30 cellular contexts compared by ENCODE assay signal in the genomic region with DNA sequence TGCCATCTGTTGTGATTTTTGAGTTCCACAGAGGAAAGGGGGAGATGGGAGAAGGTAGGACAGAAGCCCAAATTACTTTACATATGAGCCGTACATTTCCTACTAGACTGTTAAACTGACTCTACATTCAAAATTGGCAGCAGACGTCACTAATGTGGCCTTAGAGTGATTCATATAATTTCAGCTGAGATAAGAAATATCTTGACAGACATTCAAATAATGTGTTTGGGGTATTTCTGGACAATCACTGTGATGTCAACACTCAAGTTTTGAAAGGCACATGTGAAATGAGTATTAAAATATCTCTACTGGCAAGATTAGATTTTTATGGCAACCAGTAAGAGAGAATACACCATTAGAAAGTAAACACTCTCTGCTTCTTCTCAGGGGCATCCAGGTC.
"Had no signal": no experiment of that assay in that cellular context is flagged by ENCODE, and none has a peak within 500 bp of the region (broad histone marks: within the 10 kb centered on the region; RNA-seq: fewer than 3 reads in every experiment).

No MANE protein-coding gene starts in this region.

- H3K4me3 ChIP-seq: colonic mucosa, esophagus squamous epithelium, lower lobe of right lung, mucosa of descending colon, transverse colon, vagina had no signal

- H2AFZ ChIP-seq: parathyroid adenoma had no signal

- H3K4me1 Mint-ChIP-seq: activated CD4-positive, alpha-beta T cell treated with anti-CD3 and anti-CD28 coated beads, Interleukin-2, amount 10 ng/mL, durations not matched to agents 7 days and 5 days; activated CD8-positive, alpha-beta memory T cell treated with anti-CD3 and anti-CD28 coated beads, Interleukin-2, amount 10 ng/mL, durations not matched to agents 7 days and 5 days; activated naive CD8-positive, alpha-beta T cell treated with anti-CD3 and anti-CD28 coated beads, Interleukin-2, amount 50 U/mL, for 24 hours; brain; central memory CD8-positive, alpha-beta T cell; nephron progenitor cell; stimulated activated memory B cell treated with anti-CD40 and anti-IgM and Interleukin-4, amounts not matched to agents 10 μg/mL and 1 μg/mL and 100 μg/mL, for 72 hours had no signal

- ATAC-seq: activated CD8-positive, alpha-beta memory T cell treated with anti-CD3 and anti-CD28 coated beads, Interleukin-2, amount 10 ng/mL, durations not matched to agents 7 days and 5 days; activated CD8-positive, alpha-beta T cell treated with anti-CD3 and anti-CD28 coated beads for 36 hours; activated naive CD8-positive, alpha-beta T cell treated with anti-CD3 and anti-CD28 coated beads, Interleukin-2, amount 50 U/mL, for 24 hours; lower lobe of right lung; mucosa of descending colon; sciatic nerve; stimulated activated memory B cell treated with anti-CD40 and anti-IgM and Interleukin-4, amounts not matched to agents 10 μg/mL and 1 μg/mL and 100 μg/mL, for 72 hours had no signal

- H3K9ac ChIP-seq: parathyroid adenoma had no signal

- H3K9me3 Mint-ChIP-seq: central memory CD8-positive, alpha-beta T cell had no signal

- H3K4me3 Mint-ChIP-seq: activated CD4-positive, alpha-beta T cell treated with anti-CD3 and anti-CD28 coated beads, Interleukin-2, amount 10 ng/mL, durations not matched to agents 7 days and 5 days; activated CD8-positive, alpha-beta memory T cell treated with anti-CD3 and anti-CD28 coated beads, Interleukin-2, amount 10 ng/mL, durations not matched to agents 7 days and 5 days; activated CD8-positive, alpha-beta T cell treated with anti-CD3 and anti-CD28 coated beads for 36 hours; activated naive CD8-positive, alpha-beta T cell treated with anti-CD3 and anti-CD28 coated beads, Interleukin-2, amount 50 U/mL, for 24 hours; brain; central memory CD8-positive, alpha-beta T cell; nephron progenitor cell; stimulated activated memory B cell treated with anti-CD40 and anti-IgM and Interleukin-4, amounts not matched to agents 10 μg/mL and 1 μg/mL and 100 μg/mL, for 72 hours had no signal

- H3K36me3 Mint-ChIP-seq: activated CD8-positive, alpha-beta memory T cell treated with anti-CD3 and anti-CD28 coated beads, Interleukin-2, amount 10 ng/mL, durations not matched to agents 7 days and 5 days had no signal

- H3K27ac Mint-ChIP-seq: activated CD4-positive, alpha-beta T cell treated with anti-CD3 and anti-CD28 coated beads, Interleukin-2, amount 10 ng/mL, durations not matched to agents 7 days and 5 days; activated CD8-positive, alpha-beta memory T cell treated with anti-CD3 and anti-CD28 coated beads, Interleukin-2, amount 10 ng/mL, durations not matched to agents 7 days and 5 days; activated CD8-positive, alpha-beta T cell treated with anti-CD3 and anti-CD28 coated beads for 36 hours; activated naive CD8-positive, alpha-beta T cell treated with anti-CD3 and anti-CD28 coated beads, Interleukin-2, amount 50 U/mL, for 24 hours; brain; nephron progenitor cell; stimulated activated memory B cell treated with anti-CD40 and anti-IgM and Interleukin-4, amounts not matched to agents 10 μg/mL and 1 μg/mL and 100 μg/mL, for 72 hours had no signal

- H3K27me3 Mint-ChIP-seq: activated CD4-positive, alpha-beta T cell treated with anti-CD3 and anti-CD28 coated beads, Interleukin-2, amount 10 ng/mL, durations not matched to agents 7 days and 5 days; brain; stimulated activated memory B cell treated with anti-CD40 and anti-IgM and Interleukin-4, amounts not matched to agents 10 μg/mL and 1 μg/mL and 100 μg/mL, for 72 hours had no signal

- H3K27ac ChIP-seq: colonic mucosa, esophagus squamous epithelium, lower lobe of right lung, parathyroid adenoma, transverse colon, vagina, WERI-Rb-1 had no signal

- H3K36me3 ChIP-seq: colonic mucosa, esophagus squamous epithelium, transverse colon, vagina, WERI-Rb-1 had no signal

- H3K4me1 ChIP-seq: colonic mucosa, lower lobe of right lung, parathyroid adenoma, transverse colon, vagina had no signal

- FAIRE-seq: islet of Langerhans, small intestine, TTC549 had no signal

- DNase-seq: activated CD4-positive, alpha-beta T cell treated with anti-CD3 and anti-CD28 coated beads, Interleukin-2, amount 10 ng/mL, durations not matched to agents 7 days and 5 days; activated CD4-positive, CD25-positive, alpha-beta regulatory T cell treated with anti-CD3 and anti-CD28 coated beads, Interleukin-2, amount 50 U/mL, for 72 hours; activated CD8-positive, alpha-beta memory T cell treated with anti-CD3 and anti-CD28 coated beads, Interleukin-2, amount 10 ng/mL, durations not matched to agents 7 days and 5 days; activated CD8-positive, alpha-beta T cell treated with anti-CD3 and anti-CD28 coated beads for 36 hours; activated effector memory CD4-positive, alpha-beta T cell treated with anti-CD3 and anti-CD28 coated beads, Interleukin-2, amount 50 U/mL, for 16 hours; activated naive CD4-positive, alpha-beta T cell treated with anti-CD3 and anti-CD28 coated beads, Interleukin-2, amount 50 U/mL, for 16 hours; activated naive CD8-positive, alpha-beta T cell treated with anti-CD3 and anti-CD28 coated beads, Interleukin-2, amount 50 U/mL, for 24 hours; activated T-cell treated with anti-CD3 and anti-CD28 coated beads for 4 hours; anterior cingulate cortex; colonic mucosa; esophagus squamous epithelium; foreskin fibroblast; hippocampal formation; lower lobe of right lung; mesendoderm; mucosa of descending colon; nephron progenitor cell; small intestine; stimulated activated CD4-positive, alpha-beta T cell treated with anti-CD3 and anti-CD28 coated beads, Interleukin-2, amount 100 ng/mL, for 24 hours; T-helper 1 cell; transverse colon; WERI-Rb-1 had no signal

- H3K27me3 ChIP-seq: colonic mucosa, esophagus squamous epithelium, transverse colon, vagina had no signal

- H3K9me3 ChIP-seq: colonic mucosa, esophagus squamous epithelium, lower lobe of right lung, mucosa of descending colon, transverse colon, vagina had no signal
